Comparison of ENCODE assay signal across 7 cellular contexts in the genomic region with DNA sequence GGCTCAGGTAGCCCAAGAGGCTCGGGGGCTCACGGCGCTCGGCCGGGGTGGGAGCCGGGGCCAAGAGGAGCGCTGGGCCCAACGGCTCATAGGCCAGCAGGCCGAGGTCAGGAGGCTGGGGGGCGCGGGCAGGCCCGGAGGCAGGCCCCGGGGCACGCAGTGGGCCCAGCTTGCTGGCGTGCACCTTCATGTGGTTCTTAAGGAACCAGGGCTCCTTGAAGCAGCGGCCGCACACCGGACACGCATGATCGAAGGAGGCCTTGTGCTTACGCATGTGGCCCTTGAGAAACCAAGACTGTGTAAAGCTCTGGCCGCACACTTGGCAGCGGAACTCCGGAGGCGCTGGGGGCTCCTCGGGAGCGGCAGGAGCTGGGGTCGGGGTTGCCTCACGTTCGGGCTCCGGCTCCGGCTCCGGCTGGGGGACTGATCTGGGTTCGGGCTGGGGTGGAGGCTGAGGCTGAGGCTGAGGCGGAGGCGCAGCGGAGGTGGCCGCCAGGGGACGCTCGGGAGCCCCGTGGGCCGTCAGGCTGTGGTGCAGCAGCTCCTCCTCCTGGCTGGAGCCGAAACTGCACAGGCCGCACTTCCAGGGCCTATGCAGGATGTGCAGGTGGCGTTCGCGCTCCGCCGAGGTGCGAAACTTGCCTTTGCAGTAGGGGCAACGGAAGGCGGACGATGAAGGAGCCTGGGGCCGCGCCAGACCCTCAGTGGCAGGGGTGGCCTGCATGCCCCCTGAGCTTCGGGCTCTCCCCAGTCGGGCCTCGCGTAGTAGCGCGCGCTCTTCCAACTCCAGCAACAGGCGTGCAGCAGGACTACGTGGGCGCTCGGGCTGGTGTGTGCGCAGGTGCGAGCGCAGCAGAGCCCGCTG. TPM values are rescaled to one million over a fixed set of nuclear protein-coding genes. Genes with fewer than 3 reads are reported as not detected.
DNase-seq lines count a peak whose midpoint lies in the region; ATAC-seq and TF ChIP-seq lines count a peak whose summit lies in the region.

No MANE protein-coding gene starts in this region.

- CTCF ChIA-PET in WTC11 (lab: Charles Lee) (interaction anchor here (0.5 to 7.5 kb wide), 35 partner anchors 9 to 1766 kb away, joined by 3 to 321 read pairs (median 5); a partner anchor contains a TSS), mammary epithelial cell (lab: Charles Lee; ENCODE audit: low non-redundant PET) (interaction anchor here (0.6 to 1.6 kb wide), 2 partner anchors 12 to 22 kb away, joined by 10 to 20 read pairs; a partner anchor contains a TSS)

- TF ChIP-seq CTCF in GM12865 (IDR thresholded peaks at IDR 0.05; ENCODE audit: insufficient read depth, low read depth, low read length, missing control alignments) = peak; percentile 100
- peak; percentile 100 for TF ChIP-seq CTCF in LNCAP (IDR thresholded peaks at IDR 0.05)
- TF ChIP-seq CTCF in WTC11 (IDR thresholded peaks at IDR 0.05) = peak; percentile 100
- TF ChIP-seq CTCF in mammary epithelial cell (conservative IDR thresholded peaks at IDR 0.05 in 1 of 2, IDR thresholded peaks at IDR 0.05 in 1 of 2; ENCODE audit: extremely low read depth in 1 of 2, insufficient read depth in 1 of 2, low read depth in 1 of 2, low read length in 2 of 2) = peak; percentile 100
- TF ChIP-seq CTCF in kidney epithelial cell (IDR thresholded peaks at IDR 0.05; ENCODE audit: insufficient read depth, low read length, poor library complexity, severe bottlenecking) = peak; percentile 100

- H3K9ac ChIP-seq in GM23248 = no peak overlapping the region
- H3K9ac ChIP-seq in mammary epithelial cell (ENCODE audit: insufficient read depth, low read length) = no peak overlapping the region

- H3K4me1 ChIP-seq in GM23248 (ENCODE audit: insufficient read depth) = peaks cover 16% of the 10 kb centered on the region
- peaks cover 18% of the 10 kb centered on the region for H3K4me1 ChIP-seq in mammary epithelial cell (ENCODE audit: insufficient read depth, low read length)

- peak overlapping the region; percentile 66 for H3K4me3 Mint-ChIP-seq in WTC11

- H2AFZ ChIP-seq in GM23248 = no peak overlapping the region
- H2AFZ ChIP-seq in mammary epithelial cell (ENCODE audit: low read depth, low read length) = no peak overlapping the region

- H3K4me1 Mint-ChIP-seq in WTC11 = peaks cover 65% of the 10 kb centered on the region

- peak; percentile 27 for ATAC-seq in WTC11

- 41 to 47% methylated on average over 57 to 67 of the region's 70 CpGs for WGBS in GM23248 (ENCODE audit: low coverage in 1 of 2, low lambda C conversion rate in 2 of 2, missing lambda C conversion rate in 2 of 2), 2 experiments
- WGBS in mammary epithelial cell (ENCODE audit: low coverage, missing lambda C conversion rate) = 76% methylated on average over 26 of the region's 70 CpGs

- H3K9me3 Mint-ChIP-seq in WTC11 = no peaks in the 10 kb centered on the region

- no peaks in the 10 kb centered on the region for H3K27me3 Mint-ChIP-seq in WTC11 (ENCODE audit: low read depth)

- H3K27me3 ChIP-seq in GM23248 (replicated peaks; ENCODE audit: insufficient read depth) = no peaks in the 10 kb centered on the region
- no peaks in the 10 kb centered on the region for H3K27me3 ChIP-seq in mammary epithelial cell (ENCODE audit: insufficient read depth, low read length)
- no peaks in the 10 kb centered on the region for H3K27me3 ChIP-seq in kidney epithelial cell (ENCODE audit: control insufficient read depth, insufficient read depth, low read length)

- no peaks in the 10 kb centered on the region for H3K9me2 ChIP-seq in GM23248 (ENCODE audit: insufficient read depth)

- H3K4me2 ChIP-seq in GM23248 (ENCODE audit: unreplicated experiment) (no peak overlapping the region), mammary epithelial cell (ENCODE audit: insufficient read depth, low read depth, low read length) (no peak overlapping the region)

- H3K36me3 ChIP-seq in GM23248 (ENCODE audit: low read depth) = no peaks in the 10 kb centered on the region
- H3K36me3 ChIP-seq in mammary epithelial cell (ENCODE audit: insufficient read depth, low read length) = peaks cover 2% of the 10 kb centered on the region
- H3K36me3 ChIP-seq in kidney epithelial cell (ENCODE audit: control insufficient read depth, insufficient read depth, low read length) = no peaks in the 10 kb centered on the region

- intact Hi-C loops in mammary epithelial cell (cut with micrococcal nuclease) = loop anchor here (1.0 kb wide), 4 partner anchors 12 to 78 kb away; a partner anchor contains a TSS

- H3K9me3 ChIP-seq in GM23248 (ENCODE audit: low read depth) = no peaks in the 10 kb centered on the region
- H3K9me3 ChIP-seq in mammary epithelial cell (replicated peaks; ENCODE audit: insufficient read depth, low read length) = no peaks in the 10 kb centered on the region

- H4K20me1 ChIP-seq in GM23248 (ENCODE audit: insufficient read depth) (no peaks in the 10 kb centered on the region), mammary epithelial cell (ENCODE audit: insufficient read depth, low read length) (no peaks in the 10 kb centered on the region)

- H3F3A ChIP-seq in GM23248 (ENCODE audit: insufficient read depth) = peaks cover 49% of the 10 kb centered on the region

- no TSS peak for BruUV-seq in mammary epithelial cell (replicated peaks; lab: Mats Ljungman, UMichigan)

- peaks cover 43% of the 10 kb centered on the region for H3K36me3 Mint-ChIP-seq in WTC11

- H3K27ac Mint-ChIP-seq in WTC11 = peak overlapping the region; percentile 94

- peak; percentile 91 for DNase-seq in GM12865 (ENCODE audit: low read depth)
- DNase-seq in GM23248 = peak; percentile 69
- DNase-seq in WTC11 (ENCODE audit: low spot score) = peak; percentile 94
- peak; percentile 56 for DNase-seq in mammary epithelial cell
- DNase-seq in kidney epithelial cell (ENCODE audit: low read depth) = no peak
- peak; percentile 97 to 98 for DNase-seq in stimulated activated CD4-positive, alpha-beta T cell treated with anti-CD3 and anti-CD28 coated beads, Interleukin-2, amount 100 ng/mL, for 48 hours

- H3K4me3 ChIP-seq in GM12865 (ENCODE audit: low read depth, low read length) (no peak overlapping the region), GM23248 (no peak overlapping the region), mammary epithelial cell (replicated peaks in 1 of 3; ENCODE audit: insufficient read depth in 1 of 3, low read depth in 2 of 3, low read length in 3 of 3) (no peak overlapping the region), kidney epithelial cell (ENCODE audit: low read depth, low read length) (no peak overlapping the region)

- in situ Hi-C loops in GM23248 (cut with MboI) (loop anchor here (10.0 kb wide), 1 partner anchor 78 kb away; no protein-coding TSS in a partner anchor), mammary epithelial cell (cut with MboI; ENCODE audit: low sequenced_read_pairs in 2 of 2) (loop anchor here in 1 of 2 donors (10.0 to 25.0 kb wide), 2 partner anchors 78 to 405 kb away; a partner anchor contains a TSS)

- POLR2A ChIA-PET in WTC11 (lab: Charles Lee) = interaction anchor here (0.7 to 7.0 kb wide), 8 partner anchors 8 to 78 kb away, joined by 3 to 74 read pairs (median 5); a partner anchor contains a TSS

- H3K79me2 ChIP-seq in GM23248 (ENCODE audit: insufficient read depth) (no peaks in the 10 kb centered on the region), mammary epithelial cell (ENCODE audit: insufficient read depth, low read length) (peaks cover 54% of the 10 kb centered on the region)

- no peak overlapping the region for H3K27ac ChIP-seq in GM23248
- H3K27ac ChIP-seq in mammary epithelial cell (ENCODE audit: insufficient read depth, low read depth, low read length) = no peak overlapping the region

- dilution Hi-C loops in mammary epithelial cell (cut with HindIII; ENCODE audit: low sequenced_read_pairs) = no loop called here

TF ChIP-seq in WTC11, 78 proteins besides CTCF, POLR2A, EP300 and RAD21 (continues in another document):
- TF ChIP-seq TCF7 (CRISPR knock-in tag; IDR thresholded peaks at IDR 0.05; ENCODE audit: low read depth) = 0 out of 2 replicates have a peak, but pooled peaks have one; percentile 61

RNA-seq across cellular contexts. Expression of a gene that starts 6.1 kb away (rescaled TPM):
- total RNA-seq in GM23248 (2014; rRNA removed; shearing (Covaris generic)) = 15.9 and 24.0 TPM in 2 replicates
- polyA plus RNA-seq in GM23248 (2016; fragmentation: Nextera tagmentation; extraction: Ambion mirVana) = 1.6 and 1.8 TPM in 2 replicates
- 149 to 154 TPM (median 149 TPM) in 3 replicates for total RNA-seq in WTC11 (2021)
- 10 to 100 TPM; 25.0 to 62.1 TPM for total RNA-seq in mammary epithelial cell
- 37.9 TPM for polyA plus RNA-seq in mammary epithelial cell
- polyA minus RNA-seq in mammary epithelial cell = 4.9 TPM
- total RNA-seq in kidney epithelial cell = 25.5 and 34.5 TPM in 2 replicates

RNA-seq across cellular contexts. Expression of a gene that starts 8.5 kb away (rescaled TPM):
- total RNA-seq in GM23248 (2014; rRNA removed; shearing (Covaris generic)) = 0.97 TPM in 1 of 2 replicates, not detected in the other
- polyA plus RNA-seq in GM23248 (2016; fragmentation: Nextera tagmentation; extraction: Ambion mirVana) (0.18 TPM in 1 of 2 replicates, not detected in the other), mammary epithelial cell (1.8 TPM)
- total RNA-seq in WTC11 (2021) (1.7 to 2.2 TPM (median 1.9 TPM) in 3 replicates), mammary epithelial cell (1 to 10 TPM in 1 of 2 donors, under 1 TPM in 1; 0.33 to 2.3 TPM), kidney epithelial cell (not detected in 2 replicates)
- polyA minus RNA-seq in mammary epithelial cell = not detected

RNA-seq across cellular contexts. Expression of a gene that starts 22.3 kb away (rescaled TPM):
- 56.6 and 68.3 TPM in 2 replicates for total RNA-seq in GM23248 (2014; rRNA removed; shearing (Covaris generic))
- polyA plus RNA-seq in GM23248 (2016; fragmentation: Nextera tagmentation; extraction: Ambion mirVana) (22.4 and 23.9 TPM in 2 replicates), mammary epithelial cell (9.8 TPM)
- total RNA-seq in WTC11 (2021) (58.6 to 74.2 TPM (median 58.8 TPM) in 3 replicates), mammary epithelial cell (10 to 100 TPM; 15.2 to 26.0 TPM), kidney epithelial cell (59.4 and 59.7 TPM in 2 replicates)
- 34.7 TPM for polyA minus RNA-seq in mammary epithelial cell

RNA-seq across cellular contexts. Expression of a gene that starts 34.8 kb away (rescaled TPM):
- total RNA-seq in GM23248 (2014; rRNA removed; shearing (Covaris generic)) = not detected in 2 replicates
- polyA plus RNA-seq in GM23248 (2016; fragmentation: Nextera tagmentation; extraction: Ambion mirVana) (not detected in 2 replicates), mammary epithelial cell (not detected)
- total RNA-seq in WTC11 (2021) (not detected in 3 replicates), mammary epithelial cell (not detected), kidney epithelial cell (not detected in 2 replicates)
- not detected for polyA minus RNA-seq in mammary epithelial cell

RNA-seq across cellular contexts. Expression of a gene that starts 50.2 kb away (rescaled TPM):
- total RNA-seq in GM23248 (2014; rRNA removed; shearing (Covaris generic)) = not detected in 2 replicates
- polyA plus RNA-seq in GM23248 (2016; fragmentation: Nextera tagmentation; extraction: Ambion mirVana) (not detected in 2 replicates), mammary epithelial cell (30.9 TPM)
- total RNA-seq in WTC11 (2021) (not detected in 3 replicates), mammary epithelial cell (10 to 100 TPM; 33.3 to 43.0 TPM), kidney epithelial cell (not detected in 2 replicates)
- polyA minus RNA-seq in mammary epithelial cell = 28.5 TPM
